ENCODE assay signal across 16 cellular contexts in the genomic region with DNA sequence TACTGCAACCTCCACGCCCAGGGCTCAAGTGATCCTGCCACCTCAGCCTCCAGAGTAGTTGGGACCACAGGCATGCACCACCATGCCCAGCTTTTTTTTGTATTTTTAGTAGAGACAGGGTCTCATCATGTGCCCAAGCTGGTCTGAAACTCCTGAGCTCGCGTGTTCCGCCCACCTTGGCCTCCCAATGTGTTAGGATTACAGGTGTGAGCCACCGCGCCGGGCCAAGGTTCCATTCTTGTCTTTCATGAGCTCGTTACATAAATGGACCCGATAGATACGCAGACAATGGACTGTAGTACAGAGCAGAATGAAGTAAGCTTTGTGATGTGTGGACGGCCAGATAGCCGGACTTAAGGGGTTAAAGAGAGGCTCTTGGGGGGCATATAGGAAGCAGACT. TPM values are rescaled to one million over a fixed set of nuclear protein-coding genes. Genes with fewer than 3 reads are reported as not detected.
DNase-seq lines count a peak whose midpoint lies in the region; ATAC-seq and TF ChIP-seq lines count a peak whose summit lies in the region.
"Had no signal": no experiment of that assay in that cellular context is flagged by ENCODE, and none has a peak within 500 bp of the region (broad histone marks: within the 10 kb centered on the region; RNA-seq: fewer than 3 reads in every experiment).

No MANE protein-coding gene starts in this region.

- intact Hi-C loops in activated naive CD4-positive, alpha-beta T cell treated with anti-CD3 and anti-CD28 coated beads for 36 hours (cut with micrococcal nuclease), result no loop called here

- H3K9me3 Mint-ChIP-seq in activated naive CD4-positive, alpha-beta T cell treated with anti-CD3 and anti-CD28 coated beads, Interleukin-2, amount 50 U/mL, for 72 hours, result no peaks in the 10 kb centered on the region
- no peaks in the 10 kb centered on the region for H3K9me3 Mint-ChIP-seq in activated naive CD4-positive, alpha-beta T cell treated with anti-CD3 and anti-CD28 coated beads for 36 hours
- H3K9me3 Mint-ChIP-seq in nephron, result no peaks in the 10 kb centered on the region
- H3K9me3 Mint-ChIP-seq in stimulated activated effector memory CD8-positive, alpha-beta T cell treated with anti-CD3 and anti-CD28 coated beads, Interleukin-12 subunit alpha, Interleukin-12 subunit beta, amount 100 ng/mL, for 72 hours, result no peaks in the 10 kb centered on the region
- H3K9me3 Mint-ChIP-seq: CD4-positive, alpha-beta memory T cell had no signal

- H3K4me3 ChIP-seq in coronary artery, result no peak overlapping the region
- H3K4me3 ChIP-seq: BLaER1 treated with 17β-estradiol and CSF1 and Interleukin-3, amounts not matched to agents 10 nM and 100 nM; HAP-1 had no signal

- peak overlapping the region; percentile 11 to 29 for H3K27ac Mint-ChIP-seq in activated naive CD4-positive, alpha-beta T cell treated with anti-CD3 and anti-CD28 coated beads, Interleukin-2, amount 50 U/mL, for 72 hours
- no peak overlapping the region for H3K27ac Mint-ChIP-seq in activated naive CD4-positive, alpha-beta T cell treated with anti-CD3 and anti-CD28 coated beads for 36 hours
- peak overlapping the region; percentile 59 to 98 (median 89) for H3K27ac Mint-ChIP-seq in nephron
- H3K27ac Mint-ChIP-seq in stimulated activated effector memory CD8-positive, alpha-beta T cell treated with anti-CD3 and anti-CD28 coated beads, Interleukin-12 subunit alpha, Interleukin-12 subunit beta, amount 100 ng/mL, for 72 hours, result peak overlapping the region; percentile 36

- CTCF ChIA-PET in activated naive CD4-positive, alpha-beta T cell treated with anti-CD3 and anti-CD28 coated beads for 36 hours (lab: Charles Lee), result interaction anchor here (0.8 kb wide), 1 partner anchor 22 kb away, joined by 3 read pairs; no protein-coding TSS in a partner anchor

- peaks cover 11% of the 10 kb centered on the region for H3K4me1 Mint-ChIP-seq in activated naive CD4-positive, alpha-beta T cell treated with anti-CD3 and anti-CD28 coated beads for 36 hours (ENCODE audit: low read depth)
- H3K4me1 Mint-ChIP-seq in nephron, result peaks cover 14% of the 10 kb centered on the region
- H3K4me1 Mint-ChIP-seq in stimulated activated effector memory CD8-positive, alpha-beta T cell treated with anti-CD3 and anti-CD28 coated beads, Interleukin-12 subunit alpha, Interleukin-12 subunit beta, amount 100 ng/mL, for 72 hours, result peaks cover 29% of the 10 kb centered on the region

- no peak for ATAC-seq in activated naive CD4-positive, alpha-beta T cell treated with anti-CD3 and anti-CD28 coated beads, Interleukin-2, amount 50 U/mL, for 72 hours
- no peak for ATAC-seq in stimulated activated effector memory CD8-positive, alpha-beta T cell treated with anti-CD3 and anti-CD28 coated beads, Interleukin-12 subunit alpha, Interleukin-12 subunit beta, amount 100 ng/mL, for 72 hours
- ATAC-seq in HG03139 (IDR thresholded peaks at IDR 0.05; ENCODE audit: unreplicated experiment), result no peak

- no peaks in the 10 kb centered on the region for H3K27me3 Mint-ChIP-seq in activated naive CD4-positive, alpha-beta T cell treated with anti-CD3 and anti-CD28 coated beads for 36 hours (ENCODE audit: low read depth)
- no peaks in the 10 kb centered on the region for H3K27me3 Mint-ChIP-seq in nephron (ENCODE audit: low read depth)
- H3K27me3 Mint-ChIP-seq: CD4-positive, alpha-beta memory T cell had no signal

- no peak overlapping the region for H3K27ac ChIP-seq in coronary artery
- H3K27ac ChIP-seq: BLaER1 treated with 17β-estradiol and CSF1 and Interleukin-3, amounts not matched to agents 10 nM and 100 nM; HL-60 had no signal

- H3K36me3 Mint-ChIP-seq in activated naive CD4-positive, alpha-beta T cell treated with anti-CD3 and anti-CD28 coated beads, Interleukin-2, amount 50 U/mL, for 72 hours, result peaks cover 6 to 9% of the 10 kb centered on the region in 2 donors
- peaks cover 8% of the 10 kb centered on the region for H3K36me3 Mint-ChIP-seq in activated naive CD4-positive, alpha-beta T cell treated with anti-CD3 and anti-CD28 coated beads for 36 hours (ENCODE audit: low read depth)
- peaks cover 46% of the 10 kb centered on the region for H3K36me3 Mint-ChIP-seq in nephron (ENCODE audit: low read depth)
- peaks cover 80% of the 10 kb centered on the region for H3K36me3 Mint-ChIP-seq in stimulated activated effector memory CD8-positive, alpha-beta T cell treated with anti-CD3 and anti-CD28 coated beads, Interleukin-12 subunit alpha, Interleukin-12 subunit beta, amount 100 ng/mL, for 72 hours

- TF ChIP-seq CTCF in coronary artery (IDR thresholded peaks at IDR 0.05) (no peak), nephron (IDR thresholded peaks at IDR 0.05; ENCODE audit: unreplicated experiment in 3 of 3) (no peak)

- no peak for DNase-seq in activated naive CD4-positive, alpha-beta T cell treated with anti-CD3 and anti-CD28 coated beads, Interleukin-2, amount 50 U/mL, for 72 hours (ENCODE audit: low spot score in 2 of 2)
- no peak for DNase-seq in activated naive CD4-positive, alpha-beta T cell treated with anti-CD3 and anti-CD28 coated beads for 36 hours
- DNase-seq in coronary artery (ENCODE audit: low spot score) (peak; percentile 26), SKM-1 treated with dmso at 0.1 percent for 144 hours (lab: John Stamatoyannopoulos, UW; ENCODE audit: unreplicated experiment) (no peak), NCI-H1092 treated with DMSO at 0.1 percent for 48 hours (lab: John Stamatoyannopoulos, UW) (no peak)
- no peak for DNase-seq in stimulated activated effector memory CD8-positive, alpha-beta T cell treated with anti-CD3 and anti-CD28 coated beads, Interleukin-12 subunit alpha, Interleukin-12 subunit beta, amount 100 ng/mL, for 72 hours (ENCODE audit: low spot score in 2 of 2)
- DNase-seq: ACHN; CD4-positive, alpha-beta memory T cell; DMS153; DMS79 treated with DMSO at 0.1 percent for 48 hours; EL had no signal

- no peak overlapping the region for H3K4me3 Mint-ChIP-seq in activated naive CD4-positive, alpha-beta T cell treated with anti-CD3 and anti-CD28 coated beads for 36 hours
- H3K4me3 Mint-ChIP-seq in nephron, result peak overlapping the region in 2 of 3 experiments; percentile 35 to 55
- H3K4me3 Mint-ChIP-seq in stimulated activated effector memory CD8-positive, alpha-beta T cell treated with anti-CD3 and anti-CD28 coated beads, Interleukin-12 subunit alpha, Interleukin-12 subunit beta, amount 100 ng/mL, for 72 hours, result no peak overlapping the region
- H3K4me3 Mint-ChIP-seq: CD4-positive, alpha-beta memory T cell had no signal

RNA-seq across cellular contexts. Expression of a gene that starts 19.3 kb away (rescaled TPM):
- total RNA-seq in activated naive CD4-positive, alpha-beta T cell treated with anti-CD3 and anti-CD28 coated beads, Interleukin-2, amount 50 U/mL, for 72 hours, result 10 to 100 TPM; 23.7 to 42.0 TPM
- 10 to 100 TPM; 26.7 to 28.1 TPM for total RNA-seq in activated naive CD4-positive, alpha-beta T cell treated with anti-CD3 and anti-CD28 coated beads for 36 hours

RNA-seq across cellular contexts. Expression of a gene that starts 19.5 kb away (rescaled TPM):
- 10 to 100 TPM; 70.3 to 80.9 TPM for total RNA-seq in activated naive CD4-positive, alpha-beta T cell treated with anti-CD3 and anti-CD28 coated beads, Interleukin-2, amount 50 U/mL, for 72 hours
- 10 to 100 TPM; 62.2 to 65.0 TPM for total RNA-seq in activated naive CD4-positive, alpha-beta T cell treated with anti-CD3 and anti-CD28 coated beads for 36 hours

Comparison
In these comparisons a context has a peak if more than half of its experiments do, and no peak if none do; other contexts are left out.
1. H3K4me3 Mint-ChIP-seq: peak in nephron (2 of 3); none in activated naive CD4-positive, alpha-beta T cell treated with anti-CD3 and anti-CD28 coated beads for 36 hours (single experiment) and stimulated activated effector memory CD8-positive, alpha-beta T cell treated with anti-CD3 and anti-CD28 coated beads, Interleukin-12 subunit alpha, Interleukin-12 subunit beta, amount 100 ng/mL, for 72 hours (single experiment).